28 cellular contexts compared by ENCODE assay signal in genomic region chr16:24131294-24131693, GRCh38.
"Had no signal": no experiment of that assay in that cellular context is flagged by ENCODE, and none has a peak within 500 bp of the region (broad histone marks: within the 10 kb centered on the region; RNA-seq: fewer than 3 reads in every experiment).

No MANE protein-coding gene starts in this region.

- H3K27ac Mint-ChIP-seq: activated CD4-positive, alpha-beta memory T cell treated with anti-CD3 and anti-CD28 coated beads, Interleukin-2, amount 10 ng/mL, durations not matched to agents 7 days and 5 days; activated CD4-positive, alpha-beta T cell treated with anti-CD3 and anti-CD28 coated beads, Interleukin-2, amount 10 ng/mL, durations not matched to agents 7 days and 5 days; activated T-cell treated with anti-CD3 and anti-CD28 coated beads, Interleukin-2, amount 50 U/mL, for 72 hours had no signal

- H3K4me1 Mint-ChIP-seq: activated CD4-positive, alpha-beta memory T cell treated with anti-CD3 and anti-CD28 coated beads, Interleukin-2, amount 10 ng/mL, durations not matched to agents 7 days and 5 days had no signal

- H3K36me3 ChIP-seq: esophagus squamous epithelium, gastroesophageal sphincter had no signal

- H3K27ac ChIP-seq: body of pancreas, epithelial cell of prostate, esophagus squamous epithelium, gastroesophageal sphincter, heart right ventricle had no signal

- H3K9me3 Mint-ChIP-seq: activated CD4-positive, alpha-beta memory T cell treated with anti-CD3 and anti-CD28 coated beads, Interleukin-2, amount 10 ng/mL, durations not matched to agents 7 days and 5 days; activated T-cell treated with anti-CD3 and anti-CD28 coated beads, Interleukin-2, amount 50 U/mL, for 72 hours; effector memory CD8-positive, alpha-beta T cell had no signal

- H3K9me3 ChIP-seq: body of pancreas, esophagus squamous epithelium, gastroesophageal sphincter, heart right ventricle had no signal

- H3K4me3 ChIP-seq: body of pancreas, esophagus squamous epithelium, gastroesophageal sphincter, heart right ventricle had no signal

- H3K4me3 Mint-ChIP-seq: activated CD4-positive, alpha-beta memory T cell treated with anti-CD3 and anti-CD28 coated beads, Interleukin-2, amount 10 ng/mL, durations not matched to agents 7 days and 5 days; activated CD4-positive, alpha-beta T cell treated with anti-CD3 and anti-CD28 coated beads, Interleukin-2, amount 10 ng/mL, durations not matched to agents 7 days and 5 days; activated naive CD8-positive, alpha-beta T cell; activated T-cell treated with anti-CD3 and anti-CD28 coated beads, Interleukin-2, amount 50 U/mL, for 72 hours; effector memory CD8-positive, alpha-beta T cell had no signal

- DNase-seq: activated CD4-positive, alpha-beta memory T cell treated with anti-CD3 and anti-CD28 coated beads, Interleukin-2, amount 10 ng/mL, durations not matched to agents 7 days and 5 days; activated CD4-positive, alpha-beta T cell treated with anti-CD3 and anti-CD28 coated beads for 1 hour; activated CD4-positive, alpha-beta T cell treated with anti-CD3 and anti-CD28 coated beads for 4 hours; activated CD4-positive, alpha-beta T cell treated with anti-CD3 and anti-CD28 coated beads, Interleukin-2, amount 10 ng/mL, durations not matched to agents 7 days and 5 days; activated CD4-positive, alpha-beta T cell treated with anti-CD3 and anti-CD28 coated beads, Interleukin-2, amount 50 U/mL, for 4 hours; activated effector memory CD4-positive, alpha-beta T cell treated with Interleukin-2 at 50 U/mL for 16 hours; activated gamma-delta T cell treated with Interleukin-2 at 50 U/mL for 16 hours; activated naive CD4-positive, alpha-beta T cell treated with anti-CD3 and anti-CD28 coated beads, Interleukin-2, amount 50 U/mL, for 16 hours; activated naive CD4-positive, alpha-beta T cell treated with Interleukin-2 at 50 U/mL for 16 hours; activated T-cell treated with anti-CD3 and anti-CD28 coated beads, Interleukin-2, amount 50 U/mL, for 1 hour; activated T-cell treated with anti-CD3 and anti-CD28 coated beads, Interleukin-2, amount 50 U/mL, for 72 hours; amniotic stem cell; anterior cingulate cortex; body of pancreas; cortex of kidney; dermis blood vessel endothelial cell; effector CD4-positive, alpha-beta T cell; effector memory CD8-positive, alpha-beta T cell; esophagus squamous epithelium; foreskin melanocyte; heart right ventricle; T-helper 2 cell had no signal

- H3K27me3 ChIP-seq: body of pancreas, esophagus squamous epithelium, gastroesophageal sphincter had no signal

- FAIRE-seq: colon, endometrium, endothelial cell of umbilical vein had no signal

- ATAC-seq: activated T-cell treated with anti-CD3 and anti-CD28 coated beads, Interleukin-2, amount 50 U/mL, for 72 hours; body of pancreas; effector memory CD8-positive, alpha-beta T cell; gastroesophageal sphincter; heart right ventricle had no signal

- H3K27me3 Mint-ChIP-seq: activated CD4-positive, alpha-beta memory T cell treated with anti-CD3 and anti-CD28 coated beads, Interleukin-2, amount 10 ng/mL, durations not matched to agents 7 days and 5 days; activated CD4-positive, alpha-beta T cell treated with anti-CD3 and anti-CD28 coated beads, Interleukin-2, amount 10 ng/mL, durations not matched to agents 7 days and 5 days; activated naive CD8-positive, alpha-beta T cell; effector memory CD8-positive, alpha-beta T cell had no signal

- H3K4me1 ChIP-seq: body of pancreas, esophagus squamous epithelium, gastroesophageal sphincter, heart right ventricle had no signal
